28 cellular contexts compared by ENCODE assay signal in genomic region chr6:83466328-83466727, GRCh38.
"Had no signal": no experiment of that assay in that cellular context is flagged by ENCODE, and none has a peak within 500 bp of the region (broad histone marks: within the 10 kb centered on the region; RNA-seq: fewer than 3 reads in every experiment).

No MANE protein-coding gene starts in this region.

- ATAC-seq: activated CD4-positive, CD25-positive, alpha-beta regulatory T cell treated with anti-CD3 and anti-CD28 coated beads, Interleukin-2, amount 50 U/mL, for 24 hours; activated CD8-positive, alpha-beta T cell treated with anti-CD3 and anti-CD28 coated beads for 36 hours; activated naive CD4-positive, alpha-beta T cell treated with anti-CD3 and anti-CD28 coated beads, Interleukin-2, amount 50 U/mL, for 72 hours; esophagus mucosa; foreskin keratinocyte; gastrocnemius medialis; heart left ventricle; T-helper 17 cell had no signal

- DNase-seq: activated B cell treated with CpG ODN at 0.5 μM for 24 hours; activated CD4-positive, alpha-beta T cell treated with anti-CD3 and anti-CD28 coated beads for 48 hours; activated CD4-positive, alpha-beta T cell treated with anti-CD3 and anti-CD28 coated beads, Interleukin-2, amount 50 U/mL, for 1 hour; activated CD4-positive, alpha-beta T cell treated with anti-CD3 and anti-CD28 coated beads, Interleukin-2, amount 50 U/mL, for 48 hours; activated CD8-positive, alpha-beta memory T cell treated with anti-CD3 and anti-CD28 coated beads for 24 hours; activated CD8-positive, alpha-beta T cell treated with anti-CD3 and anti-CD28 coated beads for 36 hours; activated effector memory CD4-positive, alpha-beta T cell treated with anti-CD3 and anti-CD28 coated beads, Interleukin-2, amount 50 U/mL, for 16 hours; activated naive CD4-positive, alpha-beta T cell treated with anti-CD3 and anti-CD28 coated beads, Interleukin-2, amount 10 ng/mL, durations not matched to agents 7 days and 5 days; activated naive CD8-positive, alpha-beta T cell treated with anti-CD3 and anti-CD28 coated beads, Interleukin-2, amount 10 ng/mL, durations not matched to agents 7 days and 5 days; activated T-cell treated with anti-CD3 and anti-CD28 coated beads, Interleukin-2, amount 50 U/mL, for 1 hour; activated T-cell treated with anti-CD3 and anti-CD28 coated beads, Interleukin-2, amount 50 U/mL, for 48 hours; central memory CD4-positive, alpha-beta T cell; cerebellar nuclear complex; colonic mucosa; dorsolateral prefrontal cortex; effector memory CD4-positive, alpha-beta T cell; endodermal cell; foreskin keratinocyte; gastrocnemius medialis; glutamatergic neuron; heart left ventricle; hypothalamus; T-helper 17 cell; T1000; WERI-Rb-1 had no signal
